ENCODE assay signal across 19 cellular contexts in the genomic region with DNA sequence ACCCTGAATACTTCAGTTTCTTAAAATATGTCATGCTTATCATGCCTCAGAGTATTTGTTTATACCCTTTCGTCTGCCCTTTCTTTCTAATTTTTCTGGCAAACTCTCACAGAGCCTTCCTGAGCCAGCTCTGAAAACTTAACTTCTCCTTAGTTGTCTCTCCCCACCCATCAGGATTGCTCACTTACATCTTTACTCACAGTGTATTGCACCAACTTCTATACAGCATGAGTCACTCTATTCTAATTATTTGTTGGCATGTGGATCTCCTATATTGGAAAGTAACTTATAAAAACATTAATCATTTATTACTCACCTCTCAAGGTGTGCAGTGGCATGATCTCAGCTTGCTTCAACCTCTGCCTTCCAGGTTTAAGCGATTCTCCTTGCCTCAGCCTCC.
DNase-seq lines count a peak whose midpoint lies in the region; ATAC-seq and TF ChIP-seq lines count a peak whose summit lies in the region.
"Had no signal": no experiment of that assay in that cellular context is flagged by ENCODE, and none has a peak within 500 bp of the region (broad histone marks: within the 10 kb centered on the region; RNA-seq: fewer than 3 reads in every experiment).

No MANE protein-coding gene starts in this region.

- DNase-seq in HT-29 (ENCODE audit: low spot score) (peak; percentile 17), adipocyte (ENCODE audit: low read depth) (peak; percentile 87), fibroblast of pulmonary artery (ENCODE audit: low read depth) (peak; percentile 39), skeletal muscle cell (ENCODE audit: low read depth) (peak; percentile 53), aorta (no peak), NCI-H748 treated with DMSO at 0.1 percent for 48 hours (lab: John Stamatoyannopoulos, UW) (no peak)
- DNase-seq: activated effector memory CD4-positive, alpha-beta T cell treated with anti-CD3 and anti-CD28 coated beads, Interleukin-2, amount 50 U/mL, for 16 hours; brain microvascular endothelial cell; gastrocnemius medialis; lower lobe of right lung; MM.1S; NCI-H2081; NCI-H774; retina; stimulated activated CD4-positive, alpha-beta T cell treated with anti-CD3 and anti-CD28 coated beads, Interleukin-2, amount 100 ng/mL, for 24 hours; T-cell had no signal

- peak overlapping the region; percentile 39 for H3K4me3 ChIP-seq in adipocyte (ENCODE audit: low read length)
- no peak overlapping the region for H3K4me3 ChIP-seq in fibroblast of pulmonary artery (replicated peaks; ENCODE audit: low read depth, low read length)
- no peak overlapping the region for H3K4me3 ChIP-seq in skeletal muscle cell (ENCODE audit: low read depth, low read length)
- no peak overlapping the region for H3K4me3 ChIP-seq in aorta (ENCODE audit: low read length in 2 of 2)
- H3K4me3 ChIP-seq: BLaER1 treated with 17β-estradiol and CSF1 and Interleukin-3, amounts not matched to agents 10 nM and 100 nM; gastrocnemius medialis; lower lobe of right lung had no signal

- H3K27ac ChIP-seq in aorta (ENCODE audit: low read depth in 1 of 2, low read length in 2 of 2), result no peak overlapping the region
- H3K27ac ChIP-seq: BLaER1 treated with 17β-estradiol and CSF1 and Interleukin-3, amounts not matched to agents 10 nM and 100 nM; brain microvascular endothelial cell; gastrocnemius medialis; lower lobe of right lung had no signal

- H3K9me3 ChIP-seq in adipocyte (ENCODE audit: control insufficient read depth, low read length) (no peaks in the 10 kb centered on the region), aorta (ENCODE audit: control insufficient read depth, low read length) (no peaks in the 10 kb centered on the region)
- H3K9me3 ChIP-seq: BLaER1 treated with 17β-estradiol and CSF1 and Interleukin-3, amounts not matched to agents 10 nM and 100 nM; gastrocnemius medialis; lower lobe of right lung had no signal

- H3K9ac ChIP-seq in adipocyte (ENCODE audit: low read length), result no peak overlapping the region
- H3K9ac ChIP-seq: BLaER1 treated with 17β-estradiol and CSF1 and Interleukin-3, amounts not matched to agents 10 nM and 100 nM had no signal

- ATAC-seq in HG03354 (IDR thresholded peaks at IDR 0.05; ENCODE audit: poor library complexity, severe bottlenecking, unreplicated experiment), result no peak
- ATAC-seq in aorta (ENCODE audit: low FRiP score), result no peak
- ATAC-seq: gastrocnemius medialis; natural killer cell treated with Interleukin-12 subunit alpha and Interleukin-12 subunit beta and Interleukin-15 and Interleukin-18, amount 100 ng/mL, for 72 hours; T-cell had no signal

- TF ChIP-seq CTCF in fibroblast of pulmonary artery (IDR thresholded peaks at IDR 0.05; ENCODE audit: low read length, missing control alignments), result no peak

- H3K27me3 ChIP-seq in adipocyte (replicated peaks; ENCODE audit: control insufficient read depth, insufficient read depth, low read length), result no peaks in the 10 kb centered on the region
- no peaks in the 10 kb centered on the region for H3K27me3 ChIP-seq in aorta (ENCODE audit: control insufficient read depth in 1 of 2, insufficient read depth in 2 of 2, low read length in 1 of 2)
- H3K27me3 ChIP-seq: BLaER1 treated with 17β-estradiol and CSF1 and Interleukin-3, amounts not matched to agents 10 nM and 100 nM; brain microvascular endothelial cell; gastrocnemius medialis had no signal

- intact Hi-C loops in aorta (cut with DNase I), result no loop called here

- WGBS in aorta, 2 donors, result 50 to 51% methylated on average over 2 of the region's 2 CpGs

- H3K36me3 ChIP-seq in adipocyte (ENCODE audit: control insufficient read depth, insufficient read depth, low read length, severe bottlenecking), result no peaks in the 10 kb centered on the region
- no peaks in the 10 kb centered on the region for H3K36me3 ChIP-seq in aorta (ENCODE audit: control insufficient read depth in 1 of 2, insufficient read depth in 2 of 2, low read length in 1 of 2)
- H3K36me3 ChIP-seq: BLaER1 treated with 17β-estradiol and CSF1 and Interleukin-3, amounts not matched to agents 10 nM and 100 nM; brain microvascular endothelial cell; gastrocnemius medialis; lower lobe of right lung had no signal

- H3K4me1 ChIP-seq in adipocyte (ENCODE audit: control insufficient read depth, insufficient read depth, low read length) (peaks cover 18% of the 10 kb centered on the region), aorta (ENCODE audit: control insufficient read depth in 1 of 2, insufficient read depth in 2 of 2, low read length in 2 of 2) (no peaks in the 10 kb centered on the region)
- H3K4me1 ChIP-seq: gastrocnemius medialis had no signal

Comparison
In these comparisons a context has a peak if more than half of its experiments do, and no peak if none do; other contexts are left out.
1. DNase-seq: peak in HT-29 (single experiment), adipocyte (single experiment), fibroblast of pulmonary artery (single experiment) and skeletal muscle cell (single experiment); none in aorta (0 of 2) and NCI-H748 treated with DMSO at 0.1 percent for 48 hours (single experiment).